Comparison of ENCODE assay signal across 8 cellular contexts in genomic region chr16:81181013-81181720, GRCh38. TPM values are rescaled to one million over a fixed set of nuclear protein-coding genes. Genes with fewer than 3 reads are reported as not detected.
DNase-seq lines count a peak whose midpoint lies in the region; ATAC-seq and TF ChIP-seq lines count a peak whose summit lies in the region.

No MANE protein-coding gene starts in this region.

- H3K9me3 ChIP-seq in esophagus muscularis mucosa, result no peaks in the 10 kb centered on the region
- no peaks in the 10 kb centered on the region for H3K9me3 ChIP-seq in muscle layer of duodenum (ENCODE audit: control insufficient read depth in 1 of 2, low read length in 2 of 2)

- DNase-seq in GM03348 (ENCODE audit: low spot score), result peak; percentile 93
- DNase-seq in NCI-H748 (lab: John Stamatoyannopoulos, UW; ENCODE audit: unreplicated experiment), result peak; percentile 63
- peak; percentile 94 for DNase-seq in esophagus muscularis mucosa (ENCODE audit: extremely low spot score)
- no peak for DNase-seq in Ammon's horn (ENCODE audit: low spot score)
- no peak for DNase-seq in activated CD4-positive, alpha-beta T cell treated with anti-CD3 and anti-CD28 coated beads, Interleukin-2, amount 50 U/mL, for 48 hours

- intact Hi-C loops in esophagus muscularis mucosa (cut with DNase I), result no loop called here

- WGBS in esophagus muscularis mucosa, result 44% methylated on average over 11 of the region's 13 CpGs

- H3K4me3 ChIP-seq in esophagus muscularis mucosa (peak overlapping the region in 1 of 4 donors; percentile 10), muscle layer of duodenum (ENCODE audit: low read depth in 1 of 2, low read length in 2 of 2) (no peak overlapping the region)

- no peak for TF ChIP-seq CTCF in esophagus muscularis mucosa (IDR thresholded peaks at IDR 0.05)

- no peak for TF ChIP-seq POLR2A in esophagus muscularis mucosa (IDR thresholded peaks at IDR 0.05; ENCODE audit: low read depth)

- H3K4me1 ChIP-seq in esophagus muscularis mucosa (peaks cover 0 to 11% (median 6%) of the 10 kb centered on the region in 4 donors), muscle layer of duodenum (ENCODE audit: control insufficient read depth in 1 of 2, insufficient read depth in 2 of 2, low read length in 2 of 2) (no peaks in the 10 kb centered on the region)

- H3K27me3 ChIP-seq in esophagus muscularis mucosa, result no peaks in the 10 kb centered on the region
- H3K27me3 ChIP-seq in muscle layer of duodenum (ENCODE audit: low read depth, low read length), result no peaks in the 10 kb centered on the region

- H3K36me3 ChIP-seq in esophagus muscularis mucosa (no peaks in the 10 kb centered on the region), muscle layer of duodenum (ENCODE audit: control insufficient read depth in 1 of 2, insufficient read depth in 2 of 2, low read length in 2 of 2) (no peaks in the 10 kb centered on the region)

- ATAC-seq in HG03280 (IDR thresholded peaks at IDR 0.05; ENCODE audit: unreplicated experiment), result no peak
- ATAC-seq in GM18867 (IDR thresholded peaks at IDR 0.05; ENCODE audit: unreplicated experiment), result no peak

- H3K27ac ChIP-seq in esophagus muscularis mucosa (replicated peaks in 1 of 4) (peak overlapping the region; percentile 21 to 61 (median 56)), muscle layer of duodenum (ENCODE audit: low read length) (peak overlapping the region; percentile 0)

- TF ChIP-seq EP300 in esophagus muscularis mucosa (IDR thresholded peaks at IDR 0.05), result no peak

RNA-seq across cellular contexts. Expression of gene BCO1, which starts 57.3 kb away (rescaled TPM):
- total RNA-seq in esophagus muscularis mucosa, result under 1 TPM in 3 of 4 donors, not detected in 1; 0.11 to 0.42 (median 0.17) TPM

Comparison
In these comparisons a context has a peak if more than half of its experiments do, and no peak if none do; other contexts are left out.
1. DNase-seq: peak in GM03348 (single experiment), NCI-H748 (single experiment) and esophagus muscularis mucosa (single experiment); none in Ammon's horn (single experiment) and activated CD4-positive, alpha-beta T cell treated with anti-CD3 and anti-CD28 coated beads, Interleukin-2, amount 50 U/mL, for 48 hours (0 of 2).